In the genomic region with DNA sequence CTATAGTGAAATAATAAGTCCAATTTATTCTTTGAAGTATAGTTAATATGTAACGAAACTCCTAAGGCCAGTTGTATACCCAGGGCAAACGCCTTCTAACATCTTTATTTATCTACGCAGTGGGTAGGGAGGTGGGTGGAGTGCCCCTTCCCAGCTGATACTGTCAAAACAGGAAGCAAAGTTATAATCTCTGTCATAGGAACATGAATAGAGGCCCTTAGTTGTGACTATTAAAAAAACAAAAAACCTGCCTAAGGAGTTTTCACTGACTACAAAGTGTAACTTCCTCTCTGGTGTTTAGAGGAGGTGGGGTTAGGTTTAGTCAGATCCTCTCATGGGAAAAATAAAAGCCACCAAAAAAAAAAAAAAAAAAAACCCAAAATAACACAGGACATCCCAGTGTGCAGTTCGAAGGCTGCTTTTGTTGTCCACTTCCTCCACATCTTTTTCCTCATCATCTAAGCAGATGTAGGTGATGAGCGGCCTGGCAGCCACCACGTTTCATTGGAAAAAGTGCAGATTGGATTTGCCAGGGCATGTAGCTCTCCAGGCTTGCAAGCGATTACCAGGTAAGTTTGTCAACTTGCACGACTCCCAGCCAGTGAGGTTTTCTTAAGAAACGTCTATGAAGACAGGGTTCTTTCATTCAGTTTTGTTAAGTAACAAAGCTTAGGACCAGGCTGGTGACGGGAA, we compare ENCODE assay signal across 8 cellular contexts. TPM values are rescaled to one million over a fixed set of nuclear protein-coding genes. Genes with fewer than 3 reads are reported as not detected.
A peak's percentile ranks its signal among the peaks of the same experiment; 100 is the strongest.
DNase-seq lines count a peak whose midpoint lies in the region; ATAC-seq lines count a peak whose summit lies in the region.

No MANE protein-coding gene starts in this region.

- H2BK120ac ChIP-seq in neuronal stem cell (ENCODE audit: low read depth, low read length) = no peak overlapping the region

- no peak overlapping the region for H4K91ac ChIP-seq in neuronal stem cell (ENCODE audit: low read depth, low read length, poor library complexity)

- H3K9me3 ChIP-seq in esophagus (ENCODE audit: control insufficient read depth in 2 of 2, insufficient read depth in 1 of 2, low read depth in 1 of 2, low read length in 1 of 2) = no peaks in the 10 kb centered on the region
- no peaks in the 10 kb centered on the region for H3K9me3 ChIP-seq in neuronal stem cell (replicated peaks in 1 of 2; ENCODE audit: control insufficient read depth in 2 of 2, insufficient read depth in 1 of 2, low read depth in 1 of 2, low read length in 2 of 2)

- H3K27ac Mint-ChIP-seq in activated CD8-positive, alpha-beta memory T cell treated with anti-CD3 and anti-CD28 coated beads, Interleukin-2, amount 10 ng/mL, durations not matched to agents 7 days and 5 days = peak overlapping the region; percentile 98
- H3K27ac Mint-ChIP-seq in stimulated activated memory B cell treated with anti-CD40 and anti-IgM and Interleukin-4, amounts not matched to agents 10 μg/mL and 1 μg/mL and 100 μg/mL, for 72 hours = peak overlapping the region; percentile 82

- peak; percentile 62 for ATAC-seq in activated CD8-positive, alpha-beta memory T cell treated with anti-CD3 and anti-CD28 coated beads, Interleukin-2, amount 10 ng/mL, durations not matched to agents 7 days and 5 days
- peak; percentile 33 for ATAC-seq in HG03045 (IDR thresholded peaks at IDR 0.05; ENCODE audit: unreplicated experiment)
- peak; percentile 90 for ATAC-seq in stimulated activated memory B cell treated with anti-CD40 and anti-IgM and Interleukin-4, amounts not matched to agents 10 μg/mL and 1 μg/mL and 100 μg/mL, for 72 hours

- H3K9me3 Mint-ChIP-seq in activated CD8-positive, alpha-beta memory T cell treated with anti-CD3 and anti-CD28 coated beads, Interleukin-2, amount 10 ng/mL, durations not matched to agents 7 days and 5 days (ENCODE audit: low read depth) = no peaks in the 10 kb centered on the region
- H3K9me3 Mint-ChIP-seq in stimulated activated memory B cell treated with anti-CD40 and anti-IgM and Interleukin-4, amounts not matched to agents 10 μg/mL and 1 μg/mL and 100 μg/mL, for 72 hours = peaks cover 3% of the 10 kb centered on the region

- peak; percentile 65 for DNase-seq in activated CD8-positive, alpha-beta memory T cell treated with anti-CD3 and anti-CD28 coated beads, Interleukin-2, amount 10 ng/mL, durations not matched to agents 7 days and 5 days
- DNase-seq in activated CD8-positive, alpha-beta memory T cell treated with anti-CD3 and anti-CD28 coated beads, Interleukin-2, amount 50 U/mL, for 48 hours = no peak
- DNase-seq in SIG-M5 treated with dmso at 0.1 percent for 504 hours (lab: John Stamatoyannopoulos, UW; ENCODE audit: unreplicated experiment) (peak; percentile 78), neuronal stem cell (ENCODE audit: low spot score) (no peak), DMS114 treated with DMSO at 0.1 percent for 48 hours (lab: John Stamatoyannopoulos, UW; ENCODE audit: unreplicated experiment) (no peak)

- H3K27me3 ChIP-seq in esophagus (ENCODE audit: control insufficient read depth in 1 of 2, insufficient read depth in 2 of 2, low read length in 2 of 2) (no peaks in the 10 kb centered on the region), neuronal stem cell (ENCODE audit: control insufficient read depth in 3 of 3, insufficient read depth in 3 of 3, low read depth in 1 of 3, low read length in 3 of 3) (no peaks in the 10 kb centered on the region)

- no peak overlapping the region for H2AK5ac ChIP-seq in neuronal stem cell (ENCODE audit: low read depth, low read length)

- H2BK15ac ChIP-seq in neuronal stem cell (ENCODE audit: low read length) = no peak overlapping the region

- H2BK12ac ChIP-seq in neuronal stem cell (ENCODE audit: low read length) = no peak overlapping the region

- CTCF ChIA-PET in activated CD8-positive, alpha-beta memory T cell treated with anti-CD3 and anti-CD28 coated beads, Interleukin-2, amount 10 ng/mL, durations not matched to agents 7 days and 5 days (lab: Charles Lee) = interaction anchor here (1.0 to 1.7 kb wide), 5 partner anchors 8 to 241 kb away, joined by 3 to 4 read pairs (median 3); no protein-coding TSS in a partner anchor

- H2AFZ ChIP-seq in neuronal stem cell (ENCODE audit: low read length) = no peak overlapping the region

- H3K27ac ChIP-seq in esophagus (ENCODE audit: low read depth in 2 of 2, low read length in 1 of 2) = peak overlapping the region; percentile 74 to 86
- H3K27ac ChIP-seq in neuronal stem cell (replicated peaks; ENCODE audit: low read length) = no peak overlapping the region

- H3K9ac ChIP-seq in neuronal stem cell (ENCODE audit: low read depth, low read length, poor library complexity) = no peak overlapping the region

- H3K27me3 Mint-ChIP-seq in activated CD8-positive, alpha-beta memory T cell treated with anti-CD3 and anti-CD28 coated beads, Interleukin-2, amount 10 ng/mL, durations not matched to agents 7 days and 5 days = no peaks in the 10 kb centered on the region
- no peaks in the 10 kb centered on the region for H3K27me3 Mint-ChIP-seq in stimulated activated memory B cell treated with anti-CD40 and anti-IgM and Interleukin-4, amounts not matched to agents 10 μg/mL and 1 μg/mL and 100 μg/mL, for 72 hours

- H3K36me3 ChIP-seq in esophagus (ENCODE audit: control insufficient read depth in 2 of 2, insufficient read depth in 2 of 2, low read length in 1 of 2) (no peaks in the 10 kb centered on the region), neuronal stem cell (replicated peaks in 1 of 2; ENCODE audit: control insufficient read depth in 2 of 2, insufficient read depth in 2 of 2, low read length in 2 of 2) (peaks cover 0 to 2% of the 10 kb centered on the region in 2 donors)

- peak overlapping the region; percentile 97 for H3K4me3 Mint-ChIP-seq in activated CD8-positive, alpha-beta memory T cell treated with anti-CD3 and anti-CD28 coated beads, Interleukin-2, amount 10 ng/mL, durations not matched to agents 7 days and 5 days
- peak overlapping the region; percentile 78 for H3K4me3 Mint-ChIP-seq in stimulated activated memory B cell treated with anti-CD40 and anti-IgM and Interleukin-4, amounts not matched to agents 10 μg/mL and 1 μg/mL and 100 μg/mL, for 72 hours

- H4K8ac ChIP-seq in neuronal stem cell (ENCODE audit: low read depth, low read length) = no peak overlapping the region

- H3K4me3 ChIP-seq in esophagus (ENCODE audit: low read depth in 1 of 2, low read length in 2 of 2) (peak overlapping the region; percentile 7 to 10), neuronal stem cell (ENCODE audit: low read length in 2 of 2) (no peak overlapping the region)

- peaks cover 61% of the 10 kb centered on the region for H3K4me1 Mint-ChIP-seq in activated CD8-positive, alpha-beta memory T cell treated with anti-CD3 and anti-CD28 coated beads, Interleukin-2, amount 10 ng/mL, durations not matched to agents 7 days and 5 days
- peaks cover 94% of the 10 kb centered on the region for H3K4me1 Mint-ChIP-seq in stimulated activated memory B cell treated with anti-CD40 and anti-IgM and Interleukin-4, amounts not matched to agents 10 μg/mL and 1 μg/mL and 100 μg/mL, for 72 hours

- H3K36me3 Mint-ChIP-seq in activated CD8-positive, alpha-beta memory T cell treated with anti-CD3 and anti-CD28 coated beads, Interleukin-2, amount 10 ng/mL, durations not matched to agents 7 days and 5 days = peaks cover 25% of the 10 kb centered on the region
- H3K36me3 Mint-ChIP-seq in stimulated activated memory B cell treated with anti-CD40 and anti-IgM and Interleukin-4, amounts not matched to agents 10 μg/mL and 1 μg/mL and 100 μg/mL, for 72 hours = peaks cover 18% of the 10 kb centered on the region

- 25 to 27% methylated on average over 10 of the region's 10 CpGs for WGBS in esophagus, 2 donors
- WGBS in neuronal stem cell (ENCODE audit: extremely low coverage in 2 of 2, insufficient read length in 2 of 2, insufficient replicate concordance in 1 of 2), 2 donors = no CpG with 5 or more reads among the region's 10 CpGs

- peaks cover 5% of the 10 kb centered on the region for H3K79me1 ChIP-seq in neuronal stem cell (ENCODE audit: low read depth, low read length)

- H3K23ac ChIP-seq in neuronal stem cell (ENCODE audit: low read depth, low read length, poor library complexity) = no peak overlapping the region

- H3K18ac ChIP-seq in neuronal stem cell (ENCODE audit: low read length) = no peak overlapping the region

- H3K4ac ChIP-seq in neuronal stem cell (ENCODE audit: low read length) = no peak overlapping the region

- no peak overlapping the region for H2BK5ac ChIP-seq in neuronal stem cell (ENCODE audit: low read length)

- H3K14ac ChIP-seq in neuronal stem cell (ENCODE audit: low read length) = no peak overlapping the region

- no peak overlapping the region for H3K4me2 ChIP-seq in neuronal stem cell (ENCODE audit: insufficient read depth, low read length, poor library complexity, severe bottlenecking)

- H3K4me1 ChIP-seq in esophagus (ENCODE audit: control insufficient read depth in 2 of 2, insufficient read depth in 2 of 2, low read length in 1 of 2) = peaks cover 3 to 6% of the 10 kb centered on the region in 2 donors
- peaks cover 3% of the 10 kb centered on the region in 2 donors for H3K4me1 ChIP-seq in neuronal stem cell (ENCODE audit: control insufficient read depth in 2 of 2, insufficient read depth in 1 of 2, low read depth in 1 of 2, low read length in 2 of 2)

RNA-seq across cellular contexts. Expression of a gene that starts 58.7 kb away (rescaled TPM):
- total RNA-seq in activated CD8-positive, alpha-beta memory T cell treated with anti-CD3 and anti-CD28 coated beads, Interleukin-2, amount 10 ng/mL, durations not matched to agents 7 days and 5 days = 100 to 1,000 TPM; 102 to 195 TPM
- 1 to 10 TPM; 9.3 to 9.8 TPM for polyA plus RNA-seq in esophagus
- 13.3 TPM for polyA plus RNA-seq in neuronal stem cell (2013, experiment 1 of 2)
- 12.3 TPM for polyA plus RNA-seq in neuronal stem cell (2013, experiment 2 of 2)

Comparison
In these comparisons a context has a peak if more than half of its experiments do, and no peak if none do; other contexts are left out.
1. DNase-seq: peak in activated CD8-positive, alpha-beta memory T cell treated with anti-CD3 and anti-CD28 coated beads, Interleukin-2, amount 10 ng/mL, durations not matched to agents 7 days and 5 days (single experiment) and SIG-M5 treated with dmso at 0.1 percent for 504 hours (single experiment); none in activated CD8-positive, alpha-beta memory T cell treated with anti-CD3 and anti-CD28 coated beads, Interleukin-2, amount 50 U/mL, for 48 hours (single experiment), neuronal stem cell (single experiment) and DMS114 treated with DMSO at 0.1 percent for 48 hours (single experiment).
2. ATAC-seq: peak in every context shown above with its lines; median percentile 90 in stimulated activated memory B cell treated with anti-CD40 and anti-IgM and Interleukin-4, amounts not matched to agents 10 μg/mL and 1 μg/mL and 100 μg/mL, for 72 hours; 62 in activated CD8-positive, alpha-beta memory T cell treated with anti-CD3 and anti-CD28 coated beads, Interleukin-2, amount 10 ng/mL, durations not matched to agents 7 days and 5 days; 33 in HG03045.
3. H3K4me3 ChIP-seq: peak in esophagus (2 of 2); none in neuronal stem cell (0 of 2).